8 cellular contexts compared by ENCODE assay signal in the genomic region with DNA sequence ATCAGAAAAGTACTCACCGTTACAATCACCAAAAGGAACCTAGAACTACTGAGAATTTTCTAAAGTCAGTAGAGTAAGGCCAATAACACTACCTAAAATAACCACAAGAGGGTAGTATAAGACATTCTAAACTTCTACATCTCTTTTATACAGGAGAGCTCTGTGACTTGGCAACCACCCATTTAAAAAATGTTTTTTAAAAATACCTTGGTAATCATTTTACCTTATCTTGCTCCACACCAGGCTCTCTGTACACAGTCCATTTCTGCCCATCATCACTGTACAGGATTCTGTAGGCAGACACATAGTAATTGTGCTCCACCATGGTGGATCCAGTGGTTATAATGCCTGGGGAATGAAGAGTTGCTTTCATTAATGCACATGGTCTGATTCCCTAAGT. TPM values are rescaled to one million over a fixed set of nuclear protein-coding genes. Genes with fewer than 3 reads are reported as not detected.
DNase-seq lines count a peak whose midpoint lies in the region; ATAC-seq and TF ChIP-seq lines count a peak whose summit lies in the region.

No MANE protein-coding gene starts in this region.

- peak; percentile 76 for ATAC-seq in HG02763 (IDR thresholded peaks at IDR 0.05; ENCODE audit: unreplicated experiment)

- H3K27ac ChIP-seq in AG04450 (ENCODE audit: low read depth, low read length) (no peak overlapping the region), parathyroid adenoma (no peak overlapping the region)

- no peak overlapping the region for H3K4me2 ChIP-seq in parathyroid adenoma (ENCODE audit: low read length)

- DNase-seq in AG04450 (ENCODE audit: low read depth, low spot score) (peak; percentile 21), GM13977 (ENCODE audit: low spot score) (peak; percentile 44), NCI-H1092 treated with DMSO at 0.1 percent for 48 hours (lab: John Stamatoyannopoulos, UW) (peak; percentile 54), SW 1271 (lab: John Stamatoyannopoulos, UW) (peak; percentile 11 to 75), fibroblast of villous mesenchyme (ENCODE audit: low read depth) (peak; percentile 66)
- DNase-seq in activated CD4-positive, alpha-beta T cell treated with anti-CD3 and anti-CD28 coated beads for 48 hours: no peak

- in situ Hi-C loops in GM13977 (cut with MboI; ENCODE audit: low pct_unique_long_range_greater_than_20kb, low sequenced_read_pairs, unreplicated experiment): loop anchor here (5.0 to 25.0 kb wide), 6 partner anchors 177 to 945 kb away; partner anchors contain the start of gene GABRR3

- no peaks in the 10 kb centered on the region for H3K79me2 ChIP-seq in parathyroid adenoma

- H3K4me1 ChIP-seq in parathyroid adenoma: no peaks in the 10 kb centered on the region

- H3K9ac ChIP-seq in parathyroid adenoma: no peak overlapping the region

- H3K9me3 ChIP-seq in AG04450 (ENCODE audit: control insufficient read depth, insufficient read depth, low read length) (no peaks in the 10 kb centered on the region), parathyroid adenoma (ENCODE audit: control insufficient read depth, low read length) (no peaks in the 10 kb centered on the region)

- POLR2A ChIA-PET in AG04450 (lab: Yijun Ruan, JAX): interaction anchor here (1.0 to 1.4 kb wide), 3 partner anchors 10 to 177 kb away, joined by 3 to 8 read pairs (median 5); partner anchors contain the start of gene DCBLD2

- no peaks in the 10 kb centered on the region for H3K36me3 ChIP-seq in parathyroid adenoma (ENCODE audit: control insufficient read depth, insufficient read depth, low read length)

- H3K4me3 ChIP-seq in AG04450 (ENCODE audit: low read depth, low read length) (no peak overlapping the region), fibroblast of villous mesenchyme (ENCODE audit: low read depth, low read length) (no peak overlapping the region), parathyroid adenoma (ENCODE audit: low read depth, low read length) (no peak overlapping the region)

- H3K27me3 ChIP-seq in AG04450 (ENCODE audit: control insufficient read depth, insufficient read depth, low read length) (no peaks in the 10 kb centered on the region), parathyroid adenoma (ENCODE audit: control insufficient read depth, insufficient read depth, low read length) (no peaks in the 10 kb centered on the region)

- CTCF ChIA-PET in AG04450 (lab: Charles Lee): interaction anchor here (0.5 to 8.5 kb wide), 32 partner anchors 8 to 1046 kb away, joined by 3 to 359 read pairs (median 5); partner anchors contain the start of gene DCBLD2

- no peak overlapping the region for H2AFZ ChIP-seq in parathyroid adenoma

- TF ChIP-seq CTCF in AG04450 (IDR thresholded peaks at IDR 0.05; ENCODE audit: low read depth, low read length): peak; percentile 59
- peak; percentile 46 for TF ChIP-seq CTCF in GM13977 (IDR thresholded peaks at IDR 0.05; ENCODE audit: extremely low read depth, insufficient read depth, missing control alignments)
- TF ChIP-seq CTCF in fibroblast of villous mesenchyme (IDR thresholded peaks at IDR 0.05; ENCODE audit: insufficient read depth, low read depth, low read length): peak; percentile 58
- TF ChIP-seq CTCF in parathyroid adenoma (IDR thresholded peaks at IDR 0.05): peak; percentile 83

RNA-seq across cellular contexts. Expression of gene ST3GAL6, which starts 54.4 kb away (rescaled TPM):
- 1.2 and 1.9 TPM in 2 replicates for polyA plus RNA-seq in AG04450 (2011; rRNA removed)
- 1.4 and 2.6 TPM in 2 replicates for polyA minus RNA-seq in AG04450 (2011; rRNA and poly(A)+ RNA removed)
- 3.9 and 5.2 TPM in 2 replicates for total RNA-seq in fibroblast of villous mesenchyme
